ENCODE assay signal across 32 cellular contexts in genomic region chr4:61628282-61628681, GRCh38.
DNase-seq lines count a peak whose midpoint lies in the region; ATAC-seq and TF ChIP-seq lines count a peak whose summit lies in the region.
"Had no signal": no experiment of that assay in that cellular context is flagged by ENCODE, and none has a peak within 500 bp of the region (broad histone marks: within the 10 kb centered on the region; RNA-seq: fewer than 3 reads in every experiment).

No MANE protein-coding gene starts in this region.

- TF ChIP-seq CTCF in SK-N-SH (IDR thresholded peaks at IDR 0.05) (no peak), WTC11 (IDR thresholded peaks at IDR 0.05) (no peak), hepatocyte (IDR thresholded peaks at IDR 0.05; ENCODE audit: poor library complexity) (no peak)

- H3K9me3 ChIP-seq in SK-N-SH (no peaks in the 10 kb centered on the region; the same call in 1 of the 2 replicates), hepatocyte (ENCODE audit: low read depth) (no peaks in the 10 kb centered on the region)
- H3K9me3 ChIP-seq: A549; BE2C; BLaER1; BLaER1 treated with 17β-estradiol and CSF1 and Interleukin-3, amounts not matched to agents 10 nM and 100 nM; Caco-2 had no signal

- DNase-seq in SK-N-SH (no peak), WTC11 (ENCODE audit: low spot score) (no peak), hepatocyte (ENCODE audit: low spot score) (no peak), islet precursor cell (no peak)
- DNase-seq: 8988T; ACHN; AML-193; BE2C; C1 segment of cervical spinal cord; Caco-2; Calu3; CD4-positive, alpha-beta memory T cell; CD4-positive, alpha-beta T cell; CD4-positive, CD25-positive, alpha-beta regulatory T cell; CD8-positive, alpha-beta memory T cell; CD8-positive, alpha-beta T cell; COR-L47; DMS 273 treated with DMSO at 0.1 percent for 48 hours; DMS153; DMS79; DMS79 treated with DMSO at 0.1 percent for 48 hours; DND-41; EL had no signal

- no peak for TF ChIP-seq RAD21 in SK-N-SH (IDR thresholded peaks at IDR 0.05; ENCODE audit: low read length)

- H3K27ac ChIP-seq in SK-N-SH (ENCODE audit: low read depth in 2 of 2, low read length in 1 of 2) (no peak overlapping the region), hepatocyte (no peak overlapping the region)
- H3K27ac ChIP-seq: 22Rv1; A549; BLaER1; BLaER1 treated with 17β-estradiol and CSF1 and Interleukin-3, amounts not matched to agents 10 nM and 100 nM; C4-2B had no signal

- H3K27me3 Mint-ChIP-seq in WTC11 (ENCODE audit: low read depth) = no peaks in the 10 kb centered on the region
- H3K27me3 Mint-ChIP-seq: B cell; CD4-positive, alpha-beta memory T cell; CD4-positive, alpha-beta T cell; CD4-positive, CD25-positive, alpha-beta regulatory T cell; CD8-positive, alpha-beta memory T cell had no signal

- no peaks in the 10 kb centered on the region for H3F3A ChIP-seq in SK-N-SH (replicated peaks; ENCODE audit: insufficient read depth)

- ATAC-seq in SK-N-SH treated with all-trans-retinoic acid at 6 μM for 48 hours (no peak), WTC11 (no peak), GM19455 (IDR thresholded peaks at IDR 0.05; ENCODE audit: unreplicated experiment) (no peak)
- ATAC-seq: A549; CD8-positive, alpha-beta T cell had no signal

- H3K27me3 ChIP-seq in SK-N-SH (ENCODE audit: insufficient read depth) (no peaks in the 10 kb centered on the region), hepatocyte (no peaks in the 10 kb centered on the region)
- H3K27me3 ChIP-seq: BE2C; BLaER1; BLaER1 treated with 17β-estradiol and CSF1 and Interleukin-3, amounts not matched to agents 10 nM and 100 nM had no signal

- H3K4me1 Mint-ChIP-seq in WTC11 = no peaks in the 10 kb centered on the region
- H3K4me1 Mint-ChIP-seq: B cell; CD14-positive monocyte; CD4-positive, alpha-beta memory T cell; CD4-positive, CD25-positive, alpha-beta regulatory T cell; CD8-positive, alpha-beta memory T cell had no signal

- H2AFZ ChIP-seq in SK-N-SH (ENCODE audit: low read depth) = no peak overlapping the region
- no peak overlapping the region for H2AFZ ChIP-seq in hepatocyte

- H3K4me3 ChIP-seq in SK-N-SH (ENCODE audit: low read depth in 2 of 2, low read length in 1 of 2) = no peak overlapping the region
- no peak overlapping the region for H3K4me3 ChIP-seq in hepatocyte
- H3K4me3 ChIP-seq: A549; BLaER1; BLaER1 treated with 17β-estradiol and CSF1 and Interleukin-3, amounts not matched to agents 10 nM and 100 nM had no signal

- no peak for TF ChIP-seq EP300 in SK-N-SH (IDR thresholded peaks at IDR 0.05; ENCODE audit: borderline replicate concordance in 1 of 2, low read depth in 1 of 2, low read length in 1 of 2)

- no peaks in the 10 kb centered on the region for H3K79me2 ChIP-seq in SK-N-SH (ENCODE audit: insufficient read depth)
- H3K79me2 ChIP-seq in hepatocyte = no peaks in the 10 kb centered on the region

- CTCF ChIA-PET in SK-N-SH (lab: Yijun Ruan, JAX) (no interaction called here), WTC11 (lab: Charles Lee) (interaction anchor here (1.3 kb wide), 1 partner anchor 9 kb away, joined by 4 read pairs; no protein-coding TSS in a partner anchor)

- H3K4me2 ChIP-seq in SK-N-SH (no peak overlapping the region), hepatocyte (peak overlapping the region; percentile 47)
- H3K4me2 ChIP-seq: A549; BLaER1; BLaER1 treated with 17β-estradiol and CSF1 and Interleukin-3, amounts not matched to agents 10 nM and 100 nM had no signal

- WGBS in SK-N-SH (ENCODE audit: low lambda C conversion rate) = 16% methylated on average over 1 of the region's 1 CpG
- WGBS in hepatocyte (ENCODE audit: low lambda C conversion rate, missing lambda C conversion rate) = 95% methylated on average over 1 of the region's 1 CpG

- no peak overlapping the region for H3K9ac ChIP-seq in SK-N-SH
- H3K9ac ChIP-seq: BLaER1; BLaER1 treated with 17β-estradiol and CSF1 and Interleukin-3, amounts not matched to agents 10 nM and 100 nM had no signal

- H3K27ac Mint-ChIP-seq in WTC11 = 0 out of 2 replicates have a peak overlapping the region, but pooled peaks have one; percentile 26
- H3K27ac Mint-ChIP-seq: B cell; CD14-positive monocyte; CD4-positive, alpha-beta memory T cell; CD4-positive, alpha-beta T cell; CD4-positive, CD25-positive, alpha-beta regulatory T cell; CD8-positive, alpha-beta memory T cell; CD8-positive, alpha-beta T cell had no signal

- peaks cover 6% of the 10 kb centered on the region for H3K9me3 Mint-ChIP-seq in WTC11

- H3K9me2 ChIP-seq in SK-N-SH = no peaks in the 10 kb centered on the region
- no peaks in the 10 kb centered on the region for H3K9me2 ChIP-seq in hepatocyte (replicated peaks; ENCODE audit: insufficient read depth)

- H3K36me3 Mint-ChIP-seq in WTC11 = no peaks in the 10 kb centered on the region
- H3K36me3 Mint-ChIP-seq: CD14-positive monocyte; CD4-positive, alpha-beta memory T cell; CD4-positive, CD25-positive, alpha-beta regulatory T cell; CD8-positive, alpha-beta memory T cell; CD8-positive, alpha-beta T cell had no signal

- no peaks in the 10 kb centered on the region for H4K20me1 ChIP-seq in SK-N-SH (ENCODE audit: insufficient read depth)
- no peaks in the 10 kb centered on the region for H4K20me1 ChIP-seq in hepatocyte (ENCODE audit: insufficient read depth, poor library complexity, severe bottlenecking)
- H4K20me1 ChIP-seq: BLaER1; BLaER1 treated with 17β-estradiol and CSF1 and Interleukin-3, amounts not matched to agents 10 nM and 100 nM had no signal

- H3K4me1 ChIP-seq in SK-N-SH (ENCODE audit: control insufficient read depth in 1 of 2, insufficient read depth in 2 of 2, low read depth in 1 of 2, low read length in 1 of 2) = no peaks in the 10 kb centered on the region
- peaks cover 4% of the 10 kb centered on the region for H3K4me1 ChIP-seq in hepatocyte (ENCODE audit: insufficient read depth)
- H3K4me1 ChIP-seq: A549; BE2C; BLaER1; BLaER1 treated with 17β-estradiol and CSF1 and Interleukin-3, amounts not matched to agents 10 nM and 100 nM; Caco-2 had no signal

- POLR2A ChIA-PET in SK-N-SH (lab: Yijun Ruan, JAX) (no interaction called here), WTC11 (lab: Charles Lee) (interaction anchor here (1.0 kb wide), 1 partner anchor 359 kb away, joined by 3 read pairs; no protein-coding TSS in a partner anchor)

- no peak overlapping the region for H3K4me3 Mint-ChIP-seq in WTC11
- H3K4me3 Mint-ChIP-seq: B cell; CD14-positive monocyte; CD4-positive, alpha-beta memory T cell; CD4-positive, alpha-beta T cell; CD4-positive, CD25-positive, alpha-beta regulatory T cell; CD8-positive, alpha-beta memory T cell; CD8-positive, alpha-beta T cell had no signal

- H3K36me3 ChIP-seq in SK-N-SH (replicated peaks in 1 of 2; ENCODE audit: control insufficient read depth in 1 of 2, insufficient read depth in 2 of 2, low read length in 1 of 2) = no peaks in the 10 kb centered on the region
- H3K36me3 ChIP-seq in hepatocyte (replicated peaks; ENCODE audit: insufficient read depth, low read depth) = no peaks in the 10 kb centered on the region
- H3K36me3 ChIP-seq: BE2C; BLaER1; BLaER1 treated with 17β-estradiol and CSF1 and Interleukin-3, amounts not matched to agents 10 nM and 100 nM had no signal

TF ChIP-seq in SK-N-SH treated with all-trans-retinoic acid at 6 μM for 48 hours, 23 proteins besides CTCF, POLR2A, EP300 and RAD21 (continues in another document):
- TF ChIP-seq ISL1 (CRISPR knock-in tag; IDR thresholded peaks at IDR 0.05) (peak; percentile 94), CSDC2 (CRISPR knock-in tag; IDR thresholded peaks at IDR 0.05) (no peak)

TF ChIP-seq in SK-N-SH, 30 proteins besides CTCF, POLR2A, EP300 and RAD21 (continues in another document):
- no peak for TF ChIP-seq SMC3 (IDR thresholded peaks at IDR 0.05; ENCODE audit: low read depth, low read length)
- TF ChIP-seq RXRA (IDR thresholded peaks at IDR 0.05; ENCODE audit: borderline replicate concordance, low read depth) = no peak
- TF ChIP-seq SIN3A (IDR thresholded peaks at IDR 0.05; ENCODE audit: borderline replicate concordance, low read depth, low read length) = no peak
- TF ChIP-seq JUND (IDR thresholded peaks at IDR 0.05) = no peak
- TF ChIP-seq FOXJ3 (CRISPR knock-in tag; IDR thresholded peaks at IDR 0.05) = no peak
- TF ChIP-seq USF1 (IDR thresholded peaks at IDR 0.05; ENCODE audit: borderline replicate concordance, low read depth) = no peak

TF ChIP-seq in WTC11, 78 proteins besides CTCF, POLR2A, EP300 and RAD21 (continues in another document):
- no peak for TF ChIP-seq USF1 (CRISPR knock-in tag; IDR thresholded peaks at IDR 0.05)
- no peak for TF ChIP-seq ZNF423 (CRISPR knock-in tag; IDR thresholded peaks at IDR 0.05)
- no peak for TF ChIP-seq E2F5 (CRISPR knock-in tag; IDR thresholded peaks at IDR 0.05)
- no peak for TF ChIP-seq ESRRA (CRISPR knock-in tag; IDR thresholded peaks at IDR 0.05; ENCODE audit: borderline replicate concordance)
- TF ChIP-seq CBFB (CRISPR knock-in tag; IDR thresholded peaks at IDR 0.05; ENCODE audit: low read depth) = no peak
- no peak for TF ChIP-seq ZNF317 (CRISPR knock-in tag; IDR thresholded peaks at IDR 0.05; ENCODE audit: borderline replicate concordance, low read depth)
- TF ChIP-seq ZNF219 (CRISPR knock-in tag; IDR thresholded peaks at IDR 0.05; ENCODE audit: borderline replicate concordance) = no peak
